In the genomic region with DNA sequence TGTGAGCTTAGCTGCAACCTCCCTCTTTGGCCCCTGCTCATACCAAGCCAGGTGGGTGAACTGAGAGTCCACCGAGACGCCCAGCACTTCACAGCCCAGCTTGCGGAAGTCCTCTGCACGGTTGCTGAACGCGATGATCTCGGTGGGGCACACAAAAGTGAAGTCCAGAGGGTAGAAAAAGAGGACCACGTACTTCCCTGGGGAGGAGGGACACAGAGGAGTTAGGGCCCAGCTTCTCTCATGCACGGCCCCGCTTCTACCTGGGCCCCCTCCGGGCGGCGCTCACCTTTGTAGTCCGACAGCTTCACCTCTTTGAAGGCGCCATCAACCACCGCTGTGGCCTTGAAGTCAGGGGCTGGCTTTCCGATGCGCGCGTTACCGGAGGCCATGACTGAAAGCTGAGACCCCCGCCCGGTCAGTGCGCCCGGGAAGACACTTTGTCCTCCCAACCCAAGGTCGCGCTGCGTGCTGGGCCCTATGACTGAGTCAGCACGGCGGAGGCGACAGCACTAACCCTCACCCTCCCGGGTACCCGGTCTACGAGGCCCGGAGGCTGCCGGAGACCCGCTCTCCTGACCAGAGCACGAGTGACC, we compare ENCODE assay signal across 9 cellular contexts. TPM values are rescaled to one million over a fixed set of nuclear protein-coding genes. Genes with fewer than 3 reads are reported as not detected.
DNase-seq lines count a peak whose midpoint lies in the region; ATAC-seq and TF ChIP-seq lines count a peak whose summit lies in the region.
"Had no signal": no experiment of that assay in that cellular context is flagged by ENCODE, and none has a peak within 500 bp of the region (broad histone marks: within the 10 kb centered on the region; RNA-seq: fewer than 3 reads in every experiment).

No MANE protein-coding gene starts in this region.

- intact Hi-C loops in OCI-LY7 (cut with micrococcal nuclease; ENCODE audit: unreplicated experiment) = no loop called here

- POLR2A ChIA-PET in OCI-LY7 (lab: Charles Lee) = interaction anchor here (1.2 kb wide), 1 partner anchor 9 kb away, joined by 4 read pairs; a partner anchor contains a TSS

- H3K79me2 ChIP-seq in DOHH2 (ENCODE audit: control insufficient read depth, low read length) = peaks cover 21% of the 10 kb centered on the region
- peaks cover 12% of the 10 kb centered on the region; the same call in 1 of the 2 replicates for H3K79me2 ChIP-seq in OCI-LY7 (ENCODE audit: insufficient read depth, low read depth, low read length)

- TF ChIP-seq POLR2A in upper lobe of left lung (IDR thresholded peaks at IDR 0.05) = no peak

- TF ChIP-seq CTCF in DOHH2 (IDR thresholded peaks at IDR 0.05; ENCODE audit: low read depth, low read length, poor library complexity, severe bottlenecking) = peak; percentile 9
- TF ChIP-seq CTCF in OCI-LY7 (conservative IDR thresholded peaks at IDR 0.05; ENCODE audit: low read length) = peak; percentile 42
- TF ChIP-seq CTCF in lung (IDR thresholded peaks at IDR 0.05; ENCODE audit: control extremely low read depth, extremely low read depth) = no peak
- no peak for TF ChIP-seq CTCF in upper lobe of left lung (IDR thresholded peaks at IDR 0.05)

- peak overlapping the region; percentile 74 for H3K4me3 ChIP-seq in DOHH2 (ENCODE audit: low read length)
- peak overlapping the region; percentile 95 for H3K4me3 ChIP-seq in OCI-LY7 (ENCODE audit: low read depth, low read length, poor library complexity, severe bottlenecking)
- H3K4me3 ChIP-seq in lung = peak overlapping the region; percentile 67
- H3K4me3 ChIP-seq in upper lobe of left lung = peak overlapping the region; percentile 67 to 83 (median 76)

- TF ChIP-seq EP300 in upper lobe of left lung (IDR thresholded peaks at IDR 0.05) = no peak

- no TSS peak for BruUV-seq in OCI-LY7 (replicated peaks; lab: Mats Ljungman, UMichigan)

- CTCF ChIA-PET in OCI-LY7 (lab: Charles Lee; ENCODE audit: unreplicated experiment) = interaction anchor here (1.3 kb wide), 1 partner anchor 23 kb away, joined by 4 read pairs; no protein-coding TSS in a partner anchor

- 0 out of 2 replicates have a peak, but pooled peaks cover 3% of the 10 kb centered on the region for H4K20me1 ChIP-seq in DOHH2 (ENCODE audit: control insufficient read depth, insufficient read depth, low read depth, low read length)
- no peaks in the 10 kb centered on the region; the same call in 1 of the 2 replicates for H4K20me1 ChIP-seq in OCI-LY7 (ENCODE audit: insufficient read depth, low read length)

- H3K4me1 ChIP-seq in DOHH2 (ENCODE audit: control insufficient read depth, low read length) = peaks cover 33% of the 10 kb centered on the region
- H3K4me1 ChIP-seq in OCI-LY7 (ENCODE audit: insufficient read depth, low read length, poor library complexity, severe bottlenecking) = peaks cover 25% of the 10 kb centered on the region
- peaks cover 2 to 3% of the 10 kb centered on the region in 2 donors for H3K4me1 ChIP-seq in lung (ENCODE audit: control insufficient read depth in 2 of 2, insufficient read depth in 2 of 2, low read length in 2 of 2)
- peaks cover 24 to 34% (median 28%) of the 10 kb centered on the region in 4 donors for H3K4me1 ChIP-seq in upper lobe of left lung

- peak overlapping the region; percentile 66 for H3K4me2 ChIP-seq in DOHH2 (ENCODE audit: low read length)
- peak overlapping the region; percentile 92 for H3K4me2 ChIP-seq in OCI-LY7 (ENCODE audit: low read length)

- H3K27me3 ChIP-seq in DOHH2 (ENCODE audit: control insufficient read depth, low read length) (no peaks in the 10 kb centered on the region), lung (ENCODE audit: control insufficient read depth, insufficient read depth) (no peaks in the 10 kb centered on the region), upper lobe of left lung (no peaks in the 10 kb centered on the region)

- 8 to 21% methylated on average over 38 of the region's 38 CpGs for WGBS in lung, 2 donors
- WGBS in upper lobe of left lung, 2 donors = 12 to 14% methylated on average over 3 to 28 of the region's 38 CpGs

- H3K9me2 ChIP-seq in DOHH2 (replicated peaks; ENCODE audit: control insufficient read depth, low read length) (no peaks in the 10 kb centered on the region), OCI-LY7 (ENCODE audit: insufficient read depth, low read length) (no peaks in the 10 kb centered on the region)

- 0 out of 2 replicates have a peak overlapping the region, but pooled peaks have one; percentile 7 for H3K27ac ChIP-seq in DOHH2 (ENCODE audit: low read depth, low read length)
- H3K27ac ChIP-seq in OCI-LY7 (ENCODE audit: low read depth, low read length, poor library complexity, severe bottlenecking) = peak overlapping the region; percentile 22
- peak overlapping the region; percentile 58 to 83 for H3K27ac ChIP-seq in lung (ENCODE audit: low read depth in 1 of 2, low read length in 1 of 2)
- H3K27ac ChIP-seq in upper lobe of left lung = peak overlapping the region; percentile 40 to 83 (median 82)

- H3K36me3 ChIP-seq in DOHH2 (ENCODE audit: control insufficient read depth, low read length) (peaks cover 16% of the 10 kb centered on the region), OCI-LY7 (ENCODE audit: insufficient read depth, low read length) (peaks cover 19% of the 10 kb centered on the region; the same call in 1 of the 2 replicates), lung (ENCODE audit: control insufficient read depth in 2 of 2, insufficient read depth in 2 of 2, low read length in 2 of 2) (peaks cover 0 to 10% of the 10 kb centered on the region in 2 donors), upper lobe of left lung (peaks cover 0 to 20% (median 11%) of the 10 kb centered on the region in 4 donors)

- H3K9me3 ChIP-seq in DOHH2 (ENCODE audit: control insufficient read depth, insufficient read depth, low read length) (no peaks in the 10 kb centered on the region), OCI-LY7 (ENCODE audit: low read length) (no peaks in the 10 kb centered on the region), lung (ENCODE audit: control insufficient read depth in 2 of 2, insufficient read depth in 1 of 2, low read length in 1 of 2) (no peaks in the 10 kb centered on the region), upper lobe of left lung (no peaks in the 10 kb centered on the region)

- no peak for ATAC-seq in lung (ENCODE audit: insufficient read depth, low FRiP score)
- peak in 1 of 2 donors; percentile 33 for ATAC-seq in upper lobe of left lung (ENCODE audit: low FRiP score in 2 of 2)
- ATAC-seq in GM18867 (IDR thresholded peaks at IDR 0.05; ENCODE audit: unreplicated experiment) = no peak
- no peak for ATAC-seq in HG02885 (IDR thresholded peaks at IDR 0.05; ENCODE audit: poor library complexity, unreplicated experiment)
- ATAC-seq in GM18861 (IDR thresholded peaks at IDR 0.05; ENCODE audit: unreplicated experiment) = no peak

- 0 out of 2 replicates have a peak, but pooled peaks cover 6% of the 10 kb centered on the region for H3F3A ChIP-seq in DOHH2 (ENCODE audit: control insufficient read depth, insufficient read depth)

- DNase-seq in OCI-LY7 (ENCODE audit: low spot score) (peak; percentile 54), cerebellum (ENCODE audit: low spot score) (peak; percentile 21), lung (ENCODE audit: low spot score) (no peak), upper lobe of left lung (peak; percentile 25 to 86)

- H2AFZ ChIP-seq in OCI-LY7 (ENCODE audit: low read length) = peak overlapping the region; percentile 71; the same call in 1 of the 2 replicates

RNA-seq across cellular contexts. Expression of a gene that starts 0.6 kb away (rescaled TPM):
- total RNA-seq in OCI-LY7 (2014; rRNA removed; shearing (Covaris generic)) = 344 and 399 TPM in 2 replicates
- 345 and 357 TPM in 2 replicates for total RNA-seq in OCI-LY7 (2022)
- 150 TPM for total RNA-seq in cerebellum
- 100 to 1,000 TPM; 166 to 196 TPM for total RNA-seq in lung
- 100 to 1,000 TPM; 132 to 181 TPM for polyA plus RNA-seq in lung
- 100 to 1,000 TPM in 4 of 6 donors, 10 to 100 TPM in 2; 57.6 to 173 (median 123) TPM for total RNA-seq in upper lobe of left lung

RNA-seq across cellular contexts. Expression of a gene that starts 0.9 kb away (rescaled TPM):
- total RNA-seq in OCI-LY7 (2014; rRNA removed; shearing (Covaris generic)) = not detected in 2 replicates
- total RNA-seq in OCI-LY7 (2022) = 42.7 and 42.8 TPM in 2 replicates
- total RNA-seq in cerebellum = not detected
- 1 to 10 TPM; 1.8 to 2.2 TPM for total RNA-seq in lung
- polyA plus RNA-seq in lung = 1 to 10 TPM in 1 of 2 donors, under 1 TPM in 1; 0.10 to 6.2 TPM
- 1 to 10 TPM in 2 of 6 donors, not detected in 4; 4.6 to 6.0 TPM for total RNA-seq in upper lobe of left lung
- total RNA-seq: M059J had no signal

RNA-seq across cellular contexts. Expression of a gene that starts 5.4 kb away (rescaled TPM):
- 115 and 130 TPM in 2 replicates for total RNA-seq in OCI-LY7 (2014; rRNA removed; shearing (Covaris generic))
- total RNA-seq in OCI-LY7 (2022) (86.0 and 90.5 TPM in 2 replicates), cerebellum (13.6 TPM), lung (10 to 100 TPM in 1 of 2 donors, 1 to 10 TPM in 1; 7.5 to 16.1 TPM), upper lobe of left lung (1 to 10 TPM; 4.2 to 7.6 (median 5.6) TPM)
- polyA plus RNA-seq in lung = 10 to 100 TPM in 1 of 2 donors, 1 to 10 TPM in 1; 7.3 to 11.1 TPM

RNA-seq across cellular contexts. Expression of a gene that starts 9.7 kb away (rescaled TPM):
- 43.7 and 45.5 TPM in 2 replicates for total RNA-seq in OCI-LY7 (2014; rRNA removed; shearing (Covaris generic))
- total RNA-seq in OCI-LY7 (2022) (31.8 TPM in 2 replicates), cerebellum (9.0 TPM), lung (100 to 1,000 TPM; 121 to 205 TPM), upper lobe of left lung (100 to 1,000 TPM; 127 to 422 (median 354) TPM)
- 100 to 1,000 TPM; 111 to 689 TPM for polyA plus RNA-seq in lung

RNA-seq across cellular contexts. Expression of a gene that starts 25.6 kb away (rescaled TPM):
- 7.4 and 9.1 TPM in 2 replicates for total RNA-seq in OCI-LY7 (2014; rRNA removed; shearing (Covaris generic))
- 28.8 and 29.4 TPM in 2 replicates for total RNA-seq in OCI-LY7 (2022)
- 21.7 TPM for total RNA-seq in cerebellum
- 10 to 100 TPM; 46.9 to 67.4 TPM for total RNA-seq in lung
- 10 to 100 TPM; 39.8 to 54.3 TPM for polyA plus RNA-seq in lung
- total RNA-seq in upper lobe of left lung = 100 to 1,000 TPM in 2 of 6 donors, 10 to 100 TPM in 4; 48.9 to 367 (median 79.6) TPM

Comparison
In these comparisons a context has a peak if more than half of its experiments do, and no peak if none do; other contexts are left out.
1. H3K27ac ChIP-seq: peak in every context shown above with its lines; median percentile 82 in upper lobe of left lung; 70 in lung; 22 in OCI-LY7; 7 in DOHH2.
2. CTCF ChIP-seq: peak in DOHH2 (single experiment) and OCI-LY7 (single experiment); none in lung (single experiment) and upper lobe of left lung (0 of 6).
3. Peak in every context shown above with its lines, with median percentiles within 50 percentile points of each other: H3K4me3 ChIP-seq.